Comparison of ENCODE assay signal across 8 cellular contexts in genomic region chrX:114611018-114611619, GRCh38. TPM values are rescaled to one million over a fixed set of nuclear protein-coding genes. Genes with fewer than 3 reads are reported as not detected.
DNase-seq lines count a peak whose midpoint lies in the region; ATAC-seq, FAIRE-seq and TF ChIP-seq lines count a peak whose summit lies in the region.

No MANE protein-coding gene starts in this region.

- ATAC-seq in HG02571 (IDR thresholded peaks at IDR 0.05; ENCODE audit: unreplicated experiment) (peak; percentile 77), lung (ENCODE audit: insufficient read depth, low FRiP score) (no peak), HG02870 (IDR thresholded peaks at IDR 0.05; ENCODE audit: unreplicated experiment) (no peak)

- TF ChIP-seq POLR2A in lower leg skin (IDR thresholded peaks at IDR 0.05), result no peak

- WGBS in lung, 2 donors, result 40 to 54% methylated on average over 11 of the region's 11 CpGs
- 54 to 55% methylated on average over 11 of the region's 11 CpGs for WGBS in lower leg skin, 2 donors

- no peak overlapping the region for H3K27ac ChIP-seq in lung (ENCODE audit: low read depth in 1 of 2, low read length in 1 of 2)

- no peak for FAIRE-seq in bronchial epithelial cell (lab: Jason Lieb, UNC)

- intact Hi-C loops in lower leg skin (cut with DNase I; ENCODE audit: low total_unique reads), result no loop called here

- DNase-seq in AG09319 (ENCODE audit: extremely low read depth, low read depth) (peak; percentile 10), ELR (ENCODE audit: low read depth) (peak; percentile 32), NCI-H345 treated with DMSO at 0.1 percent for 48 hours (lab: John Stamatoyannopoulos, UW; ENCODE audit: unreplicated experiment) (peak; percentile 0), bronchial epithelial cell (ENCODE audit: low read depth) (peak; percentile 22), lung (ENCODE audit: low spot score) (peak; percentile 43), lower leg skin (ENCODE audit: low spot score in 2 of 2) (no peak)

- H3K36me3 ChIP-seq in bronchial epithelial cell (ENCODE audit: control insufficient read depth, insufficient read depth, low read length) (no peaks in the 10 kb centered on the region), lung (ENCODE audit: control insufficient read depth in 2 of 2, insufficient read depth in 2 of 2, low read length in 2 of 2) (no peaks in the 10 kb centered on the region)

- no peaks in the 10 kb centered on the region for H3K27me3 ChIP-seq in bronchial epithelial cell (ENCODE audit: control insufficient read depth, insufficient read depth, low read length)
- no peaks in the 10 kb centered on the region for H3K27me3 ChIP-seq in lung (ENCODE audit: control insufficient read depth, insufficient read depth)

- H3K9me3 ChIP-seq in lung (ENCODE audit: control insufficient read depth in 2 of 2, insufficient read depth in 1 of 2, low read length in 1 of 2), result no peaks in the 10 kb centered on the region

- H3K4me3 ChIP-seq in bronchial epithelial cell (ENCODE audit: low read depth, low read length) (no peak overlapping the region), lung (no peak overlapping the region), lower leg skin (ENCODE audit: low read depth, poor library complexity, severe bottlenecking) (no peak overlapping the region)

- TF ChIP-seq CTCF in AG09319 (IDR thresholded peaks at IDR 0.05; ENCODE audit: low read depth, low read length), result peak; percentile 88
- peak; percentile 54 for TF ChIP-seq CTCF in bronchial epithelial cell (IDR thresholded peaks at IDR 0.05; ENCODE audit: insufficient read depth, low read length, severe bottlenecking)
- TF ChIP-seq CTCF in lung (IDR thresholded peaks at IDR 0.05; ENCODE audit: control extremely low read depth, extremely low read depth), result peak; percentile 45
- TF ChIP-seq CTCF in lower leg skin (IDR thresholded peaks at IDR 0.05), result no peak

- no peaks in the 10 kb centered on the region for H3K4me1 ChIP-seq in lung (ENCODE audit: control insufficient read depth in 2 of 2, insufficient read depth in 2 of 2, low read length in 2 of 2)

RNA-seq across cellular contexts. Expression of gene HTR2C, which starts 27.2 kb away (rescaled TPM):
- total RNA-seq in bronchial epithelial cell (not detected in 2 replicates), lung (under 1 TPM in 1 of 2 donors, not detected in 1; 0.23 TPM), lower leg skin (not detected)
- polyA plus RNA-seq in lung, result not detected

Comparison
In these comparisons a context has a peak if more than half of its experiments do, and no peak if none do; other contexts are left out.
1. DNase-seq: peak in AG09319 (single experiment), ELR (single experiment), NCI-H345 treated with DMSO at 0.1 percent for 48 hours (single experiment), bronchial epithelial cell (single experiment) and lung (single experiment); none in lower leg skin (0 of 2).
2. CTCF ChIP-seq: peak in AG09319 (single experiment), bronchial epithelial cell (single experiment) and lung (single experiment); none in lower leg skin (0 of 3).